In the genomic region with DNA sequence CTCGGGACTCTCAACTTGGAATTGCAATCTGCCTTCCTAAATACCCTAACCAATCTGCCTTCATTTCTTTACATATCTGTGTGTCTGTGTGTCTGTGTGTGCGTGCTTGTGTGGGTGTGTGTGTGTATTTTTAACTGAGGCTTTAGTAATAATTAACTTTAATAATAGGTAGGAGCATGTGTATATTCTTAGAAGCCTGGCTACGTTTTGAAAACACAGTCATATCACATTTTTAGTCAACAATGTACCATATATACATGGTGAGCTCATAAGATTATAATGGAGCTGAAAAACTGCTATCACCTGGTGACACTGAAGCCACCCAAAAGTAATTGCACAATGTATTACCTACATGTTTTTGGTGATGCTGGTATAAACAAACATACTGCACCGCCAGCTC, we compare ENCODE assay signal across 27 cellular contexts.
A peak's percentile ranks its signal among the peaks of the same experiment; 100 is the strongest.
DNase-seq lines count a peak whose midpoint lies in the region; ATAC-seq and TF ChIP-seq lines count a peak whose summit lies in the region.
"Had no signal": no experiment of that assay in that cellular context is flagged by ENCODE, and none has a peak within 500 bp of the region (broad histone marks: within the 10 kb centered on the region; RNA-seq: fewer than 3 reads in every experiment).

No MANE protein-coding gene starts in this region.

- H3K9me3 Mint-ChIP-seq in naive thymus-derived CD8-positive, alpha-beta T cell, result peaks cover 7 to 29% (median 16%) of the 10 kb centered on the region in 9 donors
- H3K9me3 Mint-ChIP-seq: mesothelial cell of epicardium had no signal

- intact Hi-C loops in uterus (cut with DNase I; ENCODE audit: low total_unique reads), result no loop called here

- H3K36me3 ChIP-seq in uterus, result no peaks in the 10 kb centered on the region
- H3K36me3 ChIP-seq: suprapubic skin had no signal

- peaks cover 0 to 4% (median 0%) of the 10 kb centered on the region in 3 donors for H3K36me3 Mint-ChIP-seq in naive thymus-derived CD8-positive, alpha-beta T cell
- H3K36me3 Mint-ChIP-seq: activated CD4-positive, alpha-beta memory T cell treated with anti-CD3 and anti-CD28 coated beads for 36 hours; mesothelial cell of epicardium; naive B cell; stimulated activated naive B cell treated with anti-CD40 and anti-IgM and Interleukin-4, amounts not matched to agents 10 μg/mL and 1 μg/mL and 100 μg/mL, for 72 hours had no signal

- no peak overlapping the region for H3K27ac ChIP-seq in uterus
- H3K27ac ChIP-seq: GM23248, RWPE1, suprapubic skin had no signal

- POLR2A ChIA-PET in naive thymus-derived CD8-positive, alpha-beta T cell (lab: Charles Lee), result no interaction called here

- H3K4me1 ChIP-seq in uterus, result no peaks in the 10 kb centered on the region
- H3K4me1 ChIP-seq: suprapubic skin had no signal

- no peaks in the 10 kb centered on the region for H3K27me3 Mint-ChIP-seq in naive thymus-derived CD8-positive, alpha-beta T cell
- H3K27me3 Mint-ChIP-seq: activated CD4-positive, alpha-beta memory T cell treated with anti-CD3 and anti-CD28 coated beads for 36 hours; CD4-positive, alpha-beta T cell; naive B cell; progenitor cell of endocrine pancreas; stimulated activated naive B cell treated with anti-CD40 and anti-IgM and Interleukin-4, amounts not matched to agents 10 μg/mL and 1 μg/mL and 100 μg/mL, for 72 hours had no signal

- DNase-seq in A172 (ENCODE audit: low spot score), result no peak
- DNase-seq in inferior parietal cortex (ENCODE audit: extremely low spot score), result no peak
- no peak for DNase-seq in naive thymus-derived CD8-positive, alpha-beta T cell
- no peak for DNase-seq in uterus
- DNase-seq: 8988T; activated CD4-positive, alpha-beta memory T cell treated with anti-CD3 and anti-CD28 coated beads for 36 hours; activated CD8-positive, alpha-beta memory T cell treated with anti-CD3 and anti-CD28 coated beads, Interleukin-2, amount 50 U/mL, for 4 hours; activated naive CD4-positive, alpha-beta T cell treated with anti-CD3 and anti-CD28 coated beads, Interleukin-2, amount 50 U/mL, for 16 hours; amniotic stem cell; CD4-positive, alpha-beta T cell; EL; GM23248; left ventricle myocardium superior; naive B cell; NCI-H1436 treated with DMSO at 0.1 percent for 48 hours; stimulated activated naive B cell treated with anti-CD40 and anti-IgM and Interleukin-4, amounts not matched to agents 10 μg/mL and 1 μg/mL and 100 μg/mL, for 72 hours had no signal

- no peak for TF ChIP-seq CTCF in uterus (IDR thresholded peaks at IDR 0.05)

- ATAC-seq in GM18508 (IDR thresholded peaks at IDR 0.05; ENCODE audit: insufficient read depth, unreplicated experiment) (peak; percentile 67), GM21786 (IDR thresholded peaks at IDR 0.05; ENCODE audit: unreplicated experiment) (peak; percentile 60), HG02938 (IDR thresholded peaks at IDR 0.05; ENCODE audit: unreplicated experiment) (peak; percentile 72), HG03439 (IDR thresholded peaks at IDR 0.05; ENCODE audit: unreplicated experiment) (peak; percentile 72)
- no peak for ATAC-seq in naive thymus-derived CD8-positive, alpha-beta T cell
- ATAC-seq: activated CD4-positive, CD25-positive, alpha-beta regulatory T cell treated with anti-CD3 and anti-CD28 coated beads, Interleukin-2, amount 50 U/mL, for 24 hours; left ventricle myocardium superior; stimulated activated naive B cell treated with anti-CD40 and anti-IgM and Interleukin-4, amounts not matched to agents 10 μg/mL and 1 μg/mL and 100 μg/mL, for 72 hours had no signal

- H3K4me3 ChIP-seq in uterus, result no peak overlapping the region
- H3K4me3 ChIP-seq: GM23248, suprapubic skin had no signal

- H3K9me3 ChIP-seq in uterus, result no peaks in the 10 kb centered on the region

- H3K27me3 ChIP-seq in uterus, result no peaks in the 10 kb centered on the region
- H3K27me3 ChIP-seq: suprapubic skin had no signal

- H3K27ac Mint-ChIP-seq in naive thymus-derived CD8-positive, alpha-beta T cell, result no peak overlapping the region
- H3K27ac Mint-ChIP-seq: activated CD4-positive, alpha-beta memory T cell treated with anti-CD3 and anti-CD28 coated beads for 36 hours; activated T-helper 1 cell treated with anti-CD3 and anti-CD28 coated beads, Interleukin-12 subunit alpha, Interleukin-12 subunit beta, Interleukin-2, Interleukin-4 antibody, amounts not matched to agents 30 ng/mL and 10 ng/mL and 1 ng/mL, durations not matched to agents 14 hours and 24 hours and 36 hours; CD4-positive, alpha-beta T cell; mesothelial cell of epicardium; naive B cell; progenitor cell of endocrine pancreas; stimulated activated naive B cell treated with anti-CD40 and anti-IgM and Interleukin-4, amounts not matched to agents 10 μg/mL and 1 μg/mL and 100 μg/mL, for 72 hours; T-helper 1 cell treated with Interleukin-12 subunit alpha and Interleukin-12 subunit beta and Interleukin-4 antibody, amounts not matched to agents 30 μg/mL and 1 μg/mL, for 36 hours had no signal

- no peak for TF ChIP-seq POLR2A in uterus (IDR thresholded peaks at IDR 0.05)

- no peaks in the 10 kb centered on the region for H3K4me1 Mint-ChIP-seq in naive thymus-derived CD8-positive, alpha-beta T cell
- H3K4me1 Mint-ChIP-seq: mesothelial cell of epicardium; naive B cell; stimulated activated naive B cell treated with anti-CD40 and anti-IgM and Interleukin-4, amounts not matched to agents 10 μg/mL and 1 μg/mL and 100 μg/mL, for 72 hours had no signal

- H3K4me3 Mint-ChIP-seq in naive thymus-derived CD8-positive, alpha-beta T cell, result no peak overlapping the region
- H3K4me3 Mint-ChIP-seq: activated CD4-positive, alpha-beta memory T cell treated with anti-CD3 and anti-CD28 coated beads for 36 hours; activated T-helper 1 cell treated with anti-CD3 and anti-CD28 coated beads, Interleukin-12 subunit alpha, Interleukin-12 subunit beta, Interleukin-2, Interleukin-4 antibody, amounts not matched to agents 30 ng/mL and 10 ng/mL and 1 ng/mL, durations not matched to agents 14 hours and 24 hours and 36 hours; CD4-positive, alpha-beta T cell; mesothelial cell of epicardium; naive B cell; stimulated activated naive B cell treated with anti-CD40 and anti-IgM and Interleukin-4, amounts not matched to agents 10 μg/mL and 1 μg/mL and 100 μg/mL, for 72 hours; T-helper 1 cell treated with Interleukin-12 subunit alpha and Interleukin-12 subunit beta and Interleukin-4 antibody, amounts not matched to agents 30 μg/mL and 1 μg/mL, for 36 hours had no signal

Comparison
In these comparisons a context has a peak if more than half of its experiments do, and no peak if none do; other contexts are left out.
1. ATAC-seq: peak in GM18508 (single experiment), GM21786 (single experiment), HG02938 (single experiment) and HG03439 (single experiment); none in naive thymus-derived CD8-positive, alpha-beta T cell (0 of 2).